1 cellular context compared by ENCODE assay signal in the genomic region with DNA sequence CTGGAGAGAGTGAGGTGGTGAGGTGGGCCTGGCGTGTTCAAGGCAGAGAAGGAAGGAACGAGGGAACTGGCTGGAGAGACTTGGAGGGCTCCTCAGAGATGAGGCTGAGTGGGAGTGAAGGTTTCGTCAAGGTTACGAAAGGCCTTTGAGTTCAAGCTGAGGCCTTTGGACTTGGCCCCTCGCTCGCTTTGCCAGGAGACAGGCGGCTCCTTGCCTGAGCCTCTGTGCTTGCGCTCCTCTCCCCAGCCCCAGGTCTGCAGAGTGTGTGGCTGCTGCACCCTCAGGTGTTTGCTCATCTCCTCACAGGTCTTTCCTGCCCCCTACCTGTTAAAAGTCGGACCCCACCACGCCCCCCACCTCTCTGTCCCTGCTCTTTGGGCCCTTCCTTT.
TF ChIP-seq lines count a peak whose summit lies in the region.

No MANE protein-coding gene starts in this region.

TF ChIP-seq in H1, 55 proteins besides CTCF, POLR2A, EP300 and RAD21 (continued from another document):
- TF ChIP-seq CREB1 (IDR thresholded peaks at IDR 0.05) (no peak), TCF12 (IDR thresholded peaks at IDR 0.05; ENCODE audit: low read depth, low read length) (no peak), TAF7 (optimal IDR thresholded peaks at IDR 0.05; ENCODE audit: borderline replicate concordance, low read depth, low read length) (no peak), BACH1 (IDR thresholded peaks at IDR 0.05; ENCODE audit: low read length) (no peak), SAP30 (IDR thresholded peaks at IDR 0.05; ENCODE audit: insufficient read depth, insufficient replicate concordance, low read length) (no peak), ZNF274 (IDR thresholded peaks at IDR 0.05; ENCODE audit: borderline replicate concordance, extremely low read depth, low read length) (no peak), POU5F1 (IDR thresholded peaks at IDR 0.05; ENCODE audit: low read depth, low read length) (no peak), FOSL1 (IDR thresholded peaks at IDR 0.05; ENCODE audit: insufficient read depth, low read depth, low read length) (no peak), SP4 (IDR thresholded peaks at IDR 0.05; ENCODE audit: low read length) (no peak)
